ENCODE assay signal across 24 cellular contexts in the genomic region with DNA sequence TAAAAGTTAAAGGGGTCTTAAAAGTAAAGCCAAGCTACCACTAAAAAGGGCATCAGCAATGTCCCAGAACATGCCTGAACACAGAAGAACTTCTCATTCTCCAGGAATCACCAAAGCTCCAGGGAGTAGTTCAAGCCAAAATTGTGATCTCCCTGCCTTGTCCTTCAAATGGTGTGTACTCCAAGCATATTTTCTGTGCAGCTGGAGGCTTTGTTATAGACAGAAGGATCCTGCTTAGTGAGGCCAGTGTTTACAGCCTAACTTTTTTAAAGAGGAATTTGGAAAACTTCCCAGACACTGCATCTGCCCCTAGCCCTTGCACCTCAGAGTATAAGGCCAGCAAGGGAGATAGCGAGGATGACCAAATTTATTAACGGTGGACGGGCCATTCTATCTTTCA.
DNase-seq lines count a peak whose midpoint lies in the region; ATAC-seq and TF ChIP-seq lines count a peak whose summit lies in the region.
"Had no signal": no experiment of that assay in that cellular context is flagged by ENCODE, and none has a peak within 500 bp of the region (broad histone marks: within the 10 kb centered on the region; RNA-seq: fewer than 3 reads in every experiment).

No MANE protein-coding gene starts in this region.

- no peaks in the 10 kb centered on the region for H3K9me3 ChIP-seq in right atrium auricular region
- H3K9me3 ChIP-seq: BLaER1, SK-N-SH had no signal

- no peaks in the 10 kb centered on the region for H3K36me3 Mint-ChIP-seq in nephron (ENCODE audit: low read depth)
- H3K36me3 Mint-ChIP-seq in activated CD4-positive, alpha-beta T cell treated with anti-CD3 and anti-CD28 coated beads, Interleukin-2, amount 10 ng/mL, durations not matched to agents 7 days and 5 days (ENCODE audit: low read depth) = no peaks in the 10 kb centered on the region
- H3K36me3 Mint-ChIP-seq: CD4-positive, CD25-positive, alpha-beta regulatory T cell had no signal

- no peak overlapping the region for H3K4me3 ChIP-seq in right atrium auricular region
- H3K4me3 ChIP-seq: BLaER1, K562 had no signal

- H3K4me1 Mint-ChIP-seq in nephron = peaks cover 11% of the 10 kb centered on the region
- H3K4me1 Mint-ChIP-seq in activated CD4-positive, alpha-beta T cell treated with anti-CD3 and anti-CD28 coated beads, Interleukin-2, amount 10 ng/mL, durations not matched to agents 7 days and 5 days = no peaks in the 10 kb centered on the region
- H3K4me1 Mint-ChIP-seq: CD4-positive, CD25-positive, alpha-beta regulatory T cell had no signal

- H3K27me3 ChIP-seq in right atrium auricular region = no peaks in the 10 kb centered on the region
- H3K27me3 ChIP-seq: BLaER1 had no signal

- peaks cover 8% of the 10 kb centered on the region for H3K27me3 Mint-ChIP-seq in nephron (ENCODE audit: low read depth)
- no peaks in the 10 kb centered on the region for H3K27me3 Mint-ChIP-seq in activated CD4-positive, alpha-beta T cell treated with anti-CD3 and anti-CD28 coated beads, Interleukin-2, amount 10 ng/mL, durations not matched to agents 7 days and 5 days
- H3K27me3 Mint-ChIP-seq: CD4-positive, CD25-positive, alpha-beta regulatory T cell had no signal

- TF ChIP-seq CTCF in right atrium auricular region (IDR thresholded peaks at IDR 0.05) (no peak), nephron (IDR thresholded peaks at IDR 0.05; ENCODE audit: unreplicated experiment in 3 of 3) (no peak)

- no peaks in the 10 kb centered on the region for H3K36me3 ChIP-seq in right atrium auricular region
- H3K36me3 ChIP-seq: BLaER1 had no signal

- H3K4me3 Mint-ChIP-seq in nephron = peak overlapping the region in 1 of 3 experiments; percentile 43
- H3K4me3 Mint-ChIP-seq in activated CD4-positive, alpha-beta T cell treated with anti-CD3 and anti-CD28 coated beads, Interleukin-2, amount 10 ng/mL, durations not matched to agents 7 days and 5 days = no peak overlapping the region
- H3K4me3 Mint-ChIP-seq: CD4-positive, CD25-positive, alpha-beta regulatory T cell had no signal

- intact Hi-C loops in left ventricle myocardium superior (cut with micrococcal nuclease) (no loop called here), Right ventricle myocardium superior (cut with DNase I) (no loop called here)

- no peaks in the 10 kb centered on the region for H3K9me3 Mint-ChIP-seq in nephron
- H3K9me3 Mint-ChIP-seq in activated CD4-positive, alpha-beta T cell treated with anti-CD3 and anti-CD28 coated beads, Interleukin-2, amount 10 ng/mL, durations not matched to agents 7 days and 5 days = no peaks in the 10 kb centered on the region

- peak; percentile 14 for ATAC-seq in left ventricle myocardium superior
- ATAC-seq in GM21367 (IDR thresholded peaks at IDR 0.05; ENCODE audit: unreplicated experiment) = no peak
- no peak for ATAC-seq in Right ventricle myocardium superior (ENCODE audit: poor library complexity)
- ATAC-seq: HepG2, K562 had no signal

- CTCF ChIA-PET in activated CD4-positive, alpha-beta T cell treated with anti-CD3 and anti-CD28 coated beads, Interleukin-2, amount 10 ng/mL, durations not matched to agents 7 days and 5 days (lab: Charles Lee) = interaction anchor here (0.6 kb wide), 1 partner anchor 48 kb away, joined by 3 read pairs; no protein-coding TSS in a partner anchor

- DNase-seq in left ventricle myocardium superior (no peak), right atrium auricular region (ENCODE audit: low spot score) (no peak), NCI-H446 treated with DMSO at 0.1 percent for 48 hours (lab: John Stamatoyannopoulos, UW) (peak; percentile 71), NCI-H1048 (lab: John Stamatoyannopoulos, UW) (no peak), Right ventricle myocardium superior (no peak)
- DNase-seq in activated CD4-positive, alpha-beta T cell treated with anti-CD3 and anti-CD28 coated beads, Interleukin-2, amount 10 ng/mL, durations not matched to agents 7 days and 5 days = no peak
- DNase-seq: 8988T; ACHN; CD4-positive, CD25-positive, alpha-beta regulatory T cell; GF-D8; Kasumi-1; NCI-H1105 treated with DMSO at 0.1 percent for 48 hours; NCI-H146; NCI-H1930; NCI-H2227 treated with DMSO at 0.1 percent for 48 hours; NCI-H510A treated with DMSO at 0.1 percent for 48 hours; NCI-H748 treated with DMSO at 0.1 percent for 48 hours; SK-N-SH; SW 1271 had no signal

- H3K27ac ChIP-seq in right atrium auricular region = no peak overlapping the region
- H3K27ac ChIP-seq: BLaER1 had no signal

- POLR2A ChIA-PET in activated CD4-positive, alpha-beta T cell treated with anti-CD3 and anti-CD28 coated beads, Interleukin-2, amount 10 ng/mL, durations not matched to agents 7 days and 5 days (lab: Charles Lee) = no interaction called here

- H3K4me1 ChIP-seq in right atrium auricular region = no peaks in the 10 kb centered on the region
- H3K4me1 ChIP-seq: BLaER1 had no signal

- H3K27ac Mint-ChIP-seq in nephron = peak overlapping the region in 2 of 3 experiments; percentile 13 to 71
- no peak overlapping the region for H3K27ac Mint-ChIP-seq in activated CD4-positive, alpha-beta T cell treated with anti-CD3 and anti-CD28 coated beads, Interleukin-2, amount 10 ng/mL, durations not matched to agents 7 days and 5 days
- H3K27ac Mint-ChIP-seq: CD4-positive, CD25-positive, alpha-beta regulatory T cell had no signal
